In the genomic region with DNA sequence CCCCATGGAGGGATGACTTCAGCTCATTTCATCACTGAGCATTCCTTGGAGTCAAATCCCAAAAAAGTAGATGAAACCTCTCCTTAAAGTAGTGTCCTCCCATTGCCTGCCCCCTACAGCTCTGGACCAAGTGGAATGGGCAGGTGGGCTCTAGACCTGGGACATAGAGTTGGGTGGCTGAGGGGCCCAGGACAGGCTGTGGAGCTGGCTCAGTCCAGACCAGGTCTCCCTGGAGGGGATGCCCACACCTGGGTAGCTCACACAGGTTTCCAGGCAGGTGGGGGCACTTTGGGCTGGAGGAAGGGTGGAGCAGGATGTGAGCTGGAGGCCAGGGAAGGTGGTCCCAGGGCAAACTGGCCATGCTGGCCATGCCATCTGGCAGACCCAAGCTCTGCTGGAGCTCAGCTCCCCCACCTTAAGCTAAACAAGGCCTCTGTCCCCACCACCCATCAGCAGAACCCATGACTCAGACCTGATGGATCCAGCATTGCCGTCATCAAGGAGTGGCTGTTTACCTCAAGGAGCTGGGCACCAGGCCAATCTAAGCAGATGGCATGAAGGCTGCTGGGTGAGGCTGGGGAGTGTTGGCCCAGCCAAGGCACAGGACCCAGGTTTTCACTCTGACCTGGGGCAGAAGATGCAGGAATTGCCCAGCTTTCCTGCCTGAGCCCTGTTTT, we compare ENCODE assay signal across 13 cellular contexts. TPM values are rescaled to one million over a fixed set of nuclear protein-coding genes. Genes with fewer than 3 reads are reported as not detected.
DNase-seq lines count a peak whose midpoint lies in the region; ATAC-seq and TF ChIP-seq lines count a peak whose summit lies in the region.
"Had no signal": no experiment of that assay in that cellular context is flagged by ENCODE, and none has a peak within 500 bp of the region (broad histone marks: within the 10 kb centered on the region; RNA-seq: fewer than 3 reads in every experiment).

No MANE protein-coding gene starts in this region.

- no peaks in the 10 kb centered on the region for H3K4me1 ChIP-seq in Panc1 (ENCODE audit: control insufficient read depth, insufficient read depth, low read length)

- H3K36me3 ChIP-seq in Panc1 (ENCODE audit: control insufficient read depth, insufficient read depth, low read length) (no peaks in the 10 kb centered on the region), H7 (replicated peaks; ENCODE audit: control insufficient read depth, insufficient read depth, low read length) (no peaks in the 10 kb centered on the region)

- BruUV-seq in Panc1 (replicated peaks; lab: Mats Ljungman, UMichigan): no TSS peak

- TF ChIP-seq CTCF in Panc1 (IDR thresholded peaks at IDR 0.05) (no peak), fibroblast of pulmonary artery (IDR thresholded peaks at IDR 0.05; ENCODE audit: low read length, missing control alignments) (no peak)

- no peaks in the 10 kb centered on the region for H3K9me3 Mint-ChIP-seq in activated naive CD4-positive, alpha-beta T cell treated with anti-CD3 and anti-CD28 coated beads for 36 hours

- POLR2A ChIA-PET in Panc1 (lab: Charles Lee): interaction anchor here (0.7 kb wide), 1 partner anchor 751 kb away, joined by 4 read pairs; no protein-coding TSS in a partner anchor

- H3K27me3 ChIP-seq in Panc1 (ENCODE audit: control insufficient read depth, insufficient read depth, low read length): 0 out of 2 replicates have a peak, but pooled peaks cover 2% of the 10 kb centered on the region
- no peaks in the 10 kb centered on the region; the same call in none of the 2 replicates for H3K27me3 ChIP-seq in H7 (ENCODE audit: control insufficient read depth, insufficient read depth, low read length)

- H3K27me3 Mint-ChIP-seq in activated naive CD4-positive, alpha-beta T cell treated with anti-CD3 and anti-CD28 coated beads for 36 hours (ENCODE audit: low read depth): no peaks in the 10 kb centered on the region

- H3K27ac ChIP-seq in Panc1 (ENCODE audit: low read length): no peak overlapping the region
- H3K27ac ChIP-seq: HL-60 had no signal

- H3K4me3 ChIP-seq in Panc1 (ENCODE audit: low read depth in 2 of 2, low read length in 2 of 2): no peak overlapping the region
- H3K4me3 ChIP-seq in fibroblast of pulmonary artery (replicated peaks; ENCODE audit: low read depth, low read length): no peak overlapping the region
- no peak overlapping the region for H3K4me3 ChIP-seq in H7 (ENCODE audit: insufficient read depth, low read depth, low read length)

- H3K9me3 ChIP-seq in Panc1 (ENCODE audit: control insufficient read depth, insufficient read depth, low read depth, low read length): no peaks in the 10 kb centered on the region
- H3K9me3 ChIP-seq: Caco-2 had no signal

- intact Hi-C loops in activated naive CD4-positive, alpha-beta T cell treated with anti-CD3 and anti-CD28 coated beads for 36 hours (cut with micrococcal nuclease): no loop called here
- intact Hi-C loops in Panc1 (cut with micrococcal nuclease; ENCODE audit: unreplicated experiment): no loop called here

- ATAC-seq in Panc1: no peak
- no peak for ATAC-seq in HG03565 (IDR thresholded peaks at IDR 0.05; ENCODE audit: unreplicated experiment)
- no peak for ATAC-seq in GM19324 (IDR thresholded peaks at IDR 0.05; ENCODE audit: low FRiP score, unreplicated experiment)

- no peak overlapping the region for H3K27ac Mint-ChIP-seq in activated naive CD4-positive, alpha-beta T cell treated with anti-CD3 and anti-CD28 coated beads for 36 hours

- in situ Hi-C loops in Panc1 (cut with HindIII; ENCODE audit: low pct_unique_long_range_greater_than_20kb, low sequenced_read_pairs): no loop called here

- H3K4me3 Mint-ChIP-seq in activated naive CD4-positive, alpha-beta T cell treated with anti-CD3 and anti-CD28 coated beads for 36 hours: no peak overlapping the region

- peak; percentile 22 for DNase-seq in activated naive CD4-positive, alpha-beta T cell treated with anti-CD3 and anti-CD28 coated beads for 36 hours
- DNase-seq in activated naive CD4-positive, alpha-beta T cell (lab: John Stamatoyannopoulos, UW): no peak
- DNase-seq in Panc1 (ENCODE audit: low read depth, low spot score): peak; percentile 54
- peak; percentile 90 for DNase-seq in fibroblast of pulmonary artery (ENCODE audit: low read depth)
- peak; percentile 91 for DNase-seq in ureter (ENCODE audit: low spot score)
- DNase-seq in H7: no peak
- DNase-seq: activated CD4-positive, alpha-beta T cell treated with anti-CD3 and anti-CD28 coated beads, Interleukin-2, amount 50 U/mL, for 4 hours; Caco-2 had no signal

- H3K36me3 Mint-ChIP-seq in activated naive CD4-positive, alpha-beta T cell treated with anti-CD3 and anti-CD28 coated beads for 36 hours (ENCODE audit: low read depth): no peaks in the 10 kb centered on the region

- no peaks in the 10 kb centered on the region for H3K4me1 Mint-ChIP-seq in activated naive CD4-positive, alpha-beta T cell treated with anti-CD3 and anti-CD28 coated beads for 36 hours (ENCODE audit: low read depth)

- CTCF ChIA-PET in activated naive CD4-positive, alpha-beta T cell treated with anti-CD3 and anti-CD28 coated beads for 36 hours (lab: Charles Lee): interaction anchor here (1.3 kb wide), 1 partner anchor 153 kb away, joined by 3 read pairs; no protein-coding TSS in a partner anchor
- CTCF ChIA-PET in Panc1 (lab: Charles Lee): no interaction called here

RNA-seq across cellular contexts. Expression of gene SPINK4, which starts 6.2 kb away (rescaled TPM):
- not detected for total RNA-seq in activated naive CD4-positive, alpha-beta T cell treated with anti-CD3 and anti-CD28 coated beads for 36 hours
- total RNA-seq in Panc1 (2021; ENCODE audit: unreplicated experiment) (not detected), ureter (not detected)
- not detected for polyA plus RNA-seq in Panc1 (2012; ENCODE audit: insufficient read length)
- total RNA-seq in H7 (2014; rRNA removed; shearing (Covaris generic)): not detected in 2 replicates
- total RNA-seq: temporal lobe had no signal
- polyA plus RNA-seq: liver had no signal

RNA-seq across cellular contexts. Expression of gene BAG1, which starts 30.7 kb away (rescaled TPM):
- 10 to 100 TPM; 38.1 to 40.5 TPM for total RNA-seq in activated naive CD4-positive, alpha-beta T cell treated with anti-CD3 and anti-CD28 coated beads for 36 hours
- 95.8 TPM for total RNA-seq in Panc1 (2021; ENCODE audit: unreplicated experiment)
- polyA plus RNA-seq in Panc1 (2012; ENCODE audit: insufficient read length): 103 TPM
- total RNA-seq in ureter: 139 TPM
- total RNA-seq in H7 (2014; rRNA removed; shearing (Covaris generic)): 27.8 and 28.7 TPM in 2 replicates

RNA-seq across cellular contexts. Expression of gene CHMP5, which starts 31.1 kb away (rescaled TPM):
- total RNA-seq in activated naive CD4-positive, alpha-beta T cell treated with anti-CD3 and anti-CD28 coated beads for 36 hours: 100 to 1,000 TPM; 151 to 162 TPM
- total RNA-seq in Panc1 (2021; ENCODE audit: unreplicated experiment) (74.5 TPM), ureter (53.4 TPM)
- 65.4 TPM for polyA plus RNA-seq in Panc1 (2012; ENCODE audit: insufficient read length)
- total RNA-seq in H7 (2014; rRNA removed; shearing (Covaris generic)): 44.6 and 60.0 TPM in 2 replicates

RNA-seq across cellular contexts. Expression of gene NFX1, which starts 56.5 kb away (rescaled TPM):
- total RNA-seq in activated naive CD4-positive, alpha-beta T cell treated with anti-CD3 and anti-CD28 coated beads for 36 hours: 10 to 100 TPM; 32.4 to 32.6 TPM
- total RNA-seq in Panc1 (2021; ENCODE audit: unreplicated experiment) (38.1 TPM), ureter (50.9 TPM)
- 21.8 TPM for polyA plus RNA-seq in Panc1 (2012; ENCODE audit: insufficient read length)
- 14.0 and 21.9 TPM in 2 replicates for total RNA-seq in H7 (2014; rRNA removed; shearing (Covaris generic))

Comparison
In these comparisons a context has a peak if more than half of its experiments do, and no peak if none do; other contexts are left out.
1. DNase-seq: peak in activated naive CD4-positive, alpha-beta T cell treated with anti-CD3 and anti-CD28 coated beads for 36 hours (single experiment), Panc1 (single experiment), fibroblast of pulmonary artery (single experiment) and ureter (single experiment); none in activated naive CD4-positive, alpha-beta T cell (0 of 4) and H7 (single experiment).